In genomic region chr1:181105134-181106021, GRCh38 we compare ENCODE assay signal across 8 cellular contexts. TPM values are rescaled to one million over a fixed set of nuclear protein-coding genes. Genes with fewer than 3 reads are reported as not detected.
DNase-seq lines count a peak whose midpoint lies in the region; ATAC-seq and TF ChIP-seq lines count a peak whose summit lies in the region.

No MANE protein-coding gene starts in this region.

- no peaks in the 10 kb centered on the region for H3K27me3 ChIP-seq in BJ (ENCODE audit: control insufficient read depth, insufficient read depth, low read length)
- no peaks in the 10 kb centered on the region for H3K27me3 ChIP-seq in right lobe of liver

- H3K4me3 ChIP-seq in BJ (ENCODE audit: low read depth, low read length) = peak overlapping the region; percentile 78
- peak overlapping the region; percentile 63 to 79 (median 77) for H3K4me3 ChIP-seq in right lobe of liver

- no peaks in the 10 kb centered on the region for H3K9me3 ChIP-seq in right lobe of liver

- peak; percentile 82 for ATAC-seq in GM19328 (IDR thresholded peaks at IDR 0.05; ENCODE audit: unreplicated experiment)
- ATAC-seq in HG03460 (IDR thresholded peaks at IDR 0.05; ENCODE audit: unreplicated experiment) = peak; percentile 78
- peak; percentile 90 to 96 (median 94) for ATAC-seq in right lobe of liver

- CTCF ChIA-PET in BJ (lab: Yijun Ruan, JAX) = interaction anchor here (0.8 to 2.4 kb wide), 13 partner anchors 9 to 224 kb away, joined by 3 to 9 read pairs (median 4); no protein-coding TSS in a partner anchor

- H3K36me3 ChIP-seq in BJ (ENCODE audit: control insufficient read depth, insufficient read depth, low read length) (no peaks in the 10 kb centered on the region), right lobe of liver (no peaks in the 10 kb centered on the region)

- peak; percentile 88 for TF ChIP-seq POLR2A in right lobe of liver (IDR thresholded peaks at IDR 0.05)

- peak overlapping the region; percentile 65 to 82 (median 75) for H3K27ac ChIP-seq in right lobe of liver

- 8% methylated on average over 22 of the region's 104 CpGs for WGBS in right lobe of liver (ENCODE audit: insufficient coverage, low coverage, low lambda C conversion rate, missing lambda C conversion rate)

- H3K4me1 ChIP-seq in right lobe of liver = peaks cover 0 to 15% (median 6%) of the 10 kb centered on the region in 4 donors

- intact Hi-C loops in right lobe of liver (cut with DNase I) = no loop called here

- DNase-seq in BJ (ENCODE audit: low read depth) (no peak), NCI-H748 (lab: John Stamatoyannopoulos, UW; ENCODE audit: unreplicated experiment) (peak; percentile 97), dermis blood vessel endothelial cell (peak; percentile 94), right lobe of liver (peak; percentile 98 to 99 (median 99))
- DNase-seq in activated CD4-positive, alpha-beta T cell treated with anti-CD3 and anti-CD28 coated beads, Interleukin-2, amount 50 U/mL, for 4 hours = peak; percentile 92 to 95
- DNase-seq in stimulated activated CD4-positive, alpha-beta T cell treated with anti-CD3 and anti-CD28 coated beads, Interleukin-4, amount 100 ng/mL, for 24 hours = peak; percentile 90

- POLR2A ChIA-PET in BJ (lab: Charles Lee) = interaction anchor here (0.6 to 1.3 kb wide), 6 partner anchors 9 to 978 kb away, joined by 3 to 14 read pairs (median 5); no protein-coding TSS in a partner anchor

- no peak for TF ChIP-seq CTCF in BJ (IDR thresholded peaks at IDR 0.05; ENCODE audit: insufficient read depth, low read depth, low read length)
- TF ChIP-seq CTCF in right lobe of liver (IDR thresholded peaks at IDR 0.05) = no peak

RNA-seq across cellular contexts. Expression of gene IER5, which starts 16.9 kb away (rescaled TPM):
- 16.0 and 16.9 TPM in 2 replicates for polyA plus RNA-seq in BJ (2011; rRNA removed)
- 16.3 and 22.8 TPM in 2 replicates for polyA minus RNA-seq in BJ (2011; rRNA and poly(A)+ RNA removed)
- total RNA-seq in dermis blood vessel endothelial cell (26.6 and 29.1 TPM in 2 replicates), right lobe of liver (1 to 10 TPM; 2.0 to 6.2 (median 3.4) TPM)
